29 cellular contexts compared by ENCODE assay signal in genomic region chr16:83698964-83699363, GRCh38.
"Had no signal": no experiment of that assay in that cellular context is flagged by ENCODE, and none has a peak within 500 bp of the region (broad histone marks: within the 10 kb centered on the region; RNA-seq: fewer than 3 reads in every experiment).

No MANE protein-coding gene starts in this region.

- H3K27me3 ChIP-seq: Peyer's patch, SJSA1 had no signal

- H3K36me3 ChIP-seq: Peyer's patch, SJSA1 had no signal

- H3K9ac ChIP-seq: SK-N-SH had no signal

- H3K4me3 ChIP-seq: Peyer's patch, SJSA1 had no signal

- DNase-seq: activated CD4-positive, alpha-beta T cell treated with anti-CD3 and anti-CD28 coated beads for 36 hours; activated CD4-positive, alpha-beta T cell treated with anti-CD3 and anti-CD28 coated beads, Interleukin-2, amount 10 ng/mL, durations not matched to agents 7 days and 5 days; activated CD4-positive, alpha-beta T cell treated with anti-CD3 and anti-CD28 coated beads, Interleukin-2, amount 50 U/mL, for 48 hours; activated CD8-positive, alpha-beta T cell treated with anti-CD3 and anti-CD28 coated beads, Interleukin-2, amount 10 ng/mL, durations not matched to agents 7 days and 5 days; activated gamma-delta T cell treated with Interleukin-2 at 50 U/mL for 16 hours; activated naive CD4-positive, alpha-beta T cell treated with anti-CD3 and anti-CD28 coated beads for 36 hours; activated T-cell treated with anti-CD3 and anti-CD28 coated beads, Interleukin-2, amount 50 U/mL, for 24 hours; anterior cingulate cortex; central memory CD4-positive, alpha-beta T cell; NCI-H1092 treated with DMSO at 0.1 percent for 48 hours; NCI-H1417; NCI-H146; NCI-H187; NCI-H2081; NCI-H2171 treated with DMSO at 0.1 percent for 48 hours; NCI-H2227 treated with DMSO at 0.1 percent for 48 hours; NCI-H446; NCI-H524; NCI-H69; NK-92 treated with Interleukin-12 subunit alpha and Interleukin-12 subunit beta, amount 100 ng/mL, for 24 hours; PC-3; Peyer's patch; RPMI8226; SHP77 treated with DMSO at 0.1 percent for 48 hours; SK-N-SH had no signal

- ATAC-seq: activated CD4-positive, alpha-beta T cell treated with anti-CD3 and anti-CD28 coated beads for 36 hours; activated CD4-positive, CD25-positive, alpha-beta regulatory T cell treated with anti-CD3 and anti-CD28 coated beads, Interleukin-2, amount 50 U/mL, for 24 hours; activated CD8-positive, alpha-beta T cell treated with anti-CD3 and anti-CD28 coated beads, Interleukin-2, amount 10 ng/mL, durations not matched to agents 7 days and 5 days; activated naive CD4-positive, alpha-beta T cell treated with anti-CD3 and anti-CD28 coated beads, Interleukin-2, amount 50 U/mL, for 72 hours; PC-3; WTC11 had no signal

- H3K27ac ChIP-seq: Peyer's patch, SJSA1 had no signal

- H3K4me1 ChIP-seq: Peyer's patch, SJSA1 had no signal

- H3K9me3 ChIP-seq: Peyer's patch, SJSA1, SK-N-SH had no signal

- H3K9me2 ChIP-seq: SK-N-SH had no signal

- H3K4me2 ChIP-seq: SK-N-SH had no signal
